Comparison of ENCODE assay signal across 15 cellular contexts in genomic region chr1:241482761-241483250, GRCh38. TPM values are rescaled to one million over a fixed set of nuclear protein-coding genes. Genes with fewer than 3 reads are reported as not detected.
A peak's percentile ranks its signal among the peaks of the same experiment; 100 is the strongest.
DNase-seq lines count a peak whose midpoint lies in the region; FAIRE-seq and TF ChIP-seq lines count a peak whose summit lies in the region.
"Had no signal": no experiment of that assay in that cellular context is flagged by ENCODE, and none has a peak within 500 bp of the region (broad histone marks: within the 10 kb centered on the region; RNA-seq: fewer than 3 reads in every experiment).

No MANE protein-coding gene starts in this region.

- dilution Hi-C loops in mammary epithelial cell (cut with HindIII; ENCODE audit: low sequenced_read_pairs) = no loop called here

- H3K4me2 ChIP-seq in mammary epithelial cell (ENCODE audit: insufficient read depth, low read depth, low read length) = peak overlapping the region; percentile 35

- no peaks in the 10 kb centered on the region for H4K20me1 ChIP-seq in mammary epithelial cell (ENCODE audit: insufficient read depth, low read length)

- H3K27ac ChIP-seq in mammary epithelial cell (ENCODE audit: insufficient read depth, low read depth, low read length) (no peak overlapping the region), mesodermal cell (ENCODE audit: low read depth, low read length, severe bottlenecking) (peak overlapping the region; percentile 43)

- BruUV-seq in Calu3 (replicated peaks; lab: Mats Ljungman, UMichigan) = no TSS peak
- no TSS peak for BruUV-seq in mammary epithelial cell (replicated peaks; lab: Mats Ljungman, UMichigan)

- no peaks in the 10 kb centered on the region for H3K36me3 Mint-ChIP-seq in Calu3 (ENCODE audit: insufficient read depth, unreplicated experiment)
- H3K36me3 Mint-ChIP-seq: activated CD8-positive, alpha-beta memory T cell treated with anti-CD3 and anti-CD28 coated beads, Interleukin-2, amount 10 ng/mL, durations not matched to agents 7 days and 5 days had no signal

- H3K4me3 ChIP-seq in mammary epithelial cell (replicated peaks in 1 of 3; ENCODE audit: insufficient read depth in 1 of 3, low read depth in 2 of 3, low read length in 3 of 3) = no peak overlapping the region
- H3K4me3 ChIP-seq in mesodermal cell (ENCODE audit: extremely low read depth, insufficient read depth, low read length, poor library complexity, severe bottlenecking) = no peak overlapping the region
- no peak overlapping the region for H3K4me3 ChIP-seq in H7 (ENCODE audit: insufficient read depth, low read depth, low read length)

- H3K9ac ChIP-seq in mammary epithelial cell (ENCODE audit: insufficient read depth, low read length) = no peak overlapping the region

- no peaks in the 10 kb centered on the region for H3K27me3 Mint-ChIP-seq in Calu3 (ENCODE audit: unreplicated experiment)
- H3K27me3 Mint-ChIP-seq: stimulated activated naive B cell treated with anti-CD40 and anti-IgM and Interleukin-4, amounts not matched to agents 10 μg/mL and 1 μg/mL and 100 μg/mL, for 72 hours had no signal

- H2AFZ ChIP-seq in mammary epithelial cell (ENCODE audit: low read depth, low read length) = no peak overlapping the region

- H3K27ac Mint-ChIP-seq in Calu3 (ENCODE audit: unreplicated experiment) = no peak overlapping the region
- H3K27ac Mint-ChIP-seq: activated CD8-positive, alpha-beta memory T cell treated with anti-CD3 and anti-CD28 coated beads, Interleukin-2, amount 10 ng/mL, durations not matched to agents 7 days and 5 days; stimulated activated naive B cell treated with anti-CD40 and anti-IgM and Interleukin-4, amounts not matched to agents 10 μg/mL and 1 μg/mL and 100 μg/mL, for 72 hours had no signal

- H3K36me3 ChIP-seq in mammary epithelial cell (ENCODE audit: insufficient read depth, low read length) (no peaks in the 10 kb centered on the region), mesodermal cell (ENCODE audit: control insufficient read depth, insufficient read depth, low read length) (no peaks in the 10 kb centered on the region), H7 (replicated peaks; ENCODE audit: control insufficient read depth, insufficient read depth, low read length) (no peaks in the 10 kb centered on the region)

- in situ Hi-C loops in mammary epithelial cell (cut with MboI; ENCODE audit: low sequenced_read_pairs in 2 of 2) = loop anchor here (25.0 kb wide), 1 partner anchor 746 kb away; no protein-coding TSS in a partner anchor

- peaks cover 22% of the 10 kb centered on the region for H3K4me1 ChIP-seq in mammary epithelial cell (ENCODE audit: insufficient read depth, low read length)
- H3K4me1 ChIP-seq in mesodermal cell (ENCODE audit: control insufficient read depth, insufficient read depth, low read length, poor library complexity, severe bottlenecking) = peaks cover 13% of the 10 kb centered on the region

- no peaks in the 10 kb centered on the region for H3K9me3 Mint-ChIP-seq in Calu3 (ENCODE audit: low read depth, unreplicated experiment)
- H3K9me3 Mint-ChIP-seq: stimulated activated naive B cell treated with anti-CD40 and anti-IgM and Interleukin-4, amounts not matched to agents 10 μg/mL and 1 μg/mL and 100 μg/mL, for 72 hours had no signal

- 0% methylated on average over 1 of the region's 1 CpG for WGBS in mammary epithelial cell (ENCODE audit: low coverage, missing lambda C conversion rate)
- no CpG with 5 or more reads among the region's 1 CpG for WGBS in mesodermal cell (ENCODE audit: insufficient coverage in 2 of 2), 2 experiments

- H3K9me3 ChIP-seq in mammary epithelial cell (replicated peaks; ENCODE audit: insufficient read depth, low read length) (no peaks in the 10 kb centered on the region), mesodermal cell (ENCODE audit: control insufficient read depth, low read length) (peaks cover 3% of the 10 kb centered on the region)

- H3K4me3 Mint-ChIP-seq in Calu3 (ENCODE audit: low read depth, unreplicated experiment) = no peak overlapping the region
- H3K4me3 Mint-ChIP-seq: activated CD8-positive, alpha-beta memory T cell treated with anti-CD3 and anti-CD28 coated beads, Interleukin-2, amount 10 ng/mL, durations not matched to agents 7 days and 5 days; neural crest cell; stimulated activated naive B cell treated with anti-CD40 and anti-IgM and Interleukin-4, amounts not matched to agents 10 μg/mL and 1 μg/mL and 100 μg/mL, for 72 hours had no signal

- H3K27me3 ChIP-seq in mammary epithelial cell (ENCODE audit: insufficient read depth, low read length) = no peaks in the 10 kb centered on the region
- no peaks in the 10 kb centered on the region for H3K27me3 ChIP-seq in H7 (ENCODE audit: control insufficient read depth, insufficient read depth, low read length)

- H3K79me2 ChIP-seq in mammary epithelial cell (ENCODE audit: insufficient read depth, low read length) = no peaks in the 10 kb centered on the region

- CTCF ChIA-PET in Calu3 (lab: Charles Lee) = interaction anchor here (0.7 kb wide), 1 partner anchor 595 kb away, joined by 4 read pairs; no protein-coding TSS in a partner anchor
- CTCF ChIA-PET in mammary epithelial cell (lab: Charles Lee; ENCODE audit: low non-redundant PET) = no interaction called here

- TF ChIP-seq CTCF in Calu3 (IDR thresholded peaks at IDR 0.05; ENCODE audit: unreplicated experiment) (no peak), mammary epithelial cell (conservative IDR thresholded peaks at IDR 0.05 in 1 of 2, IDR thresholded peaks at IDR 0.05 in 1 of 2; ENCODE audit: extremely low read depth in 1 of 2, insufficient read depth in 1 of 2, low read depth in 1 of 2, low read length in 2 of 2) (no peak)

- intact Hi-C loops in Calu3 (cut with micrococcal nuclease; ENCODE audit: unreplicated experiment) = no loop called here
- intact Hi-C loops in mammary epithelial cell (cut with micrococcal nuclease) = loop anchor here (5.0 kb wide), 1 partner anchor 61 kb away; no protein-coding TSS in a partner anchor

- FAIRE-seq in HTR-8/SVneo (lab: Jason Lieb, UNC) = peak; percentile 4

- DNase-seq in Calu3 (peak; percentile 24), HTR-8/SVneo (ENCODE audit: insufficient read length, low spot score) (peak; percentile 59), mammary epithelial cell (peak; percentile 69), cerebellar nuclear complex (lab: John Stamatoyannopoulos, UW) (no peak), H7 (no peak), C1 segment of cervical spinal cord (lab: John Stamatoyannopoulos, UW) (no peak), HuH-7 (ENCODE audit: low spot score) (no peak)
- DNase-seq: activated CD8-positive, alpha-beta memory T cell treated with anti-CD3 and anti-CD28 coated beads, Interleukin-2, amount 10 ng/mL, durations not matched to agents 7 days and 5 days; amygdala; DMS79 treated with DMSO at 0.1 percent for 48 hours; NCI-H1417; NK-92 treated with Interleukin-12 subunit alpha and Interleukin-12 subunit beta, amount 100 ng/mL, for 24 hours; stimulated activated naive B cell treated with anti-CD40 and anti-IgM and Interleukin-4, amounts not matched to agents 10 μg/mL and 1 μg/mL and 100 μg/mL, for 72 hours had no signal

- H3K4me1 Mint-ChIP-seq in Calu3 (ENCODE audit: low read depth, unreplicated experiment) = peaks cover 34% of the 10 kb centered on the region
- H3K4me1 Mint-ChIP-seq: activated CD8-positive, alpha-beta memory T cell treated with anti-CD3 and anti-CD28 coated beads, Interleukin-2, amount 10 ng/mL, durations not matched to agents 7 days and 5 days; neural crest cell had no signal

RNA-seq across cellular contexts. Expression of gene FH, which starts 36.7 kb away (rescaled TPM):
- total RNA-seq in Calu3 (2022) = 82.6 and 112 TPM in 2 replicates
- 10 to 100 TPM; 89.9 to 95.8 TPM for total RNA-seq in mammary epithelial cell
- 98.6 TPM for polyA plus RNA-seq in mammary epithelial cell
- 35.5 TPM for polyA minus RNA-seq in mammary epithelial cell
- polyA plus RNA-seq in mesodermal cell (2013, experiment 1 of 2) = 72.0 TPM
- polyA plus RNA-seq in mesodermal cell (2013, experiment 2 of 2) = 71.7 TPM
- total RNA-seq in H7 (2014; rRNA removed; shearing (Covaris generic)) = 145 and 154 TPM in 2 replicates

RNA-seq across cellular contexts. Expression of gene KMO, which starts 49.4 kb away (rescaled TPM):
- total RNA-seq in Calu3 (2022) = 0.85 TPM in 1 of 2 replicates, not detected in the other
- 10 to 100 TPM in 1 of 2 donors, 1 to 10 TPM in 1; 3.6 to 15.3 TPM for total RNA-seq in mammary epithelial cell
- polyA plus RNA-seq in mammary epithelial cell = 3.1 TPM
- polyA minus RNA-seq in mammary epithelial cell = not detected
- not detected for polyA plus RNA-seq in mesodermal cell (2013, experiment 1 of 2)
- polyA plus RNA-seq in mesodermal cell (2013, experiment 2 of 2) = not detected
- total RNA-seq in H7 (2014; rRNA removed; shearing (Covaris generic)) = 0.07 and 0.14 TPM in 2 replicates
- total RNA-seq: activated CD8-positive, alpha-beta memory T cell treated with anti-CD3 and anti-CD28 coated beads, Interleukin-2, amount 10 ng/mL, durations not matched to agents 7 days and 5 days; neural crest cell had no signal

Comparison
In these comparisons a context has a peak if more than half of its experiments do, and no peak if none do; other contexts are left out.
1. DNase-seq: peak in Calu3 (single experiment), HTR-8/SVneo (single experiment) and mammary epithelial cell (single experiment); none in cerebellar nuclear complex (0 of 2), H7 (single experiment), C1 segment of cervical spinal cord (0 of 14) and HuH-7 (single experiment).